ENCODE assay signal across 19 cellular contexts in the genomic region with DNA sequence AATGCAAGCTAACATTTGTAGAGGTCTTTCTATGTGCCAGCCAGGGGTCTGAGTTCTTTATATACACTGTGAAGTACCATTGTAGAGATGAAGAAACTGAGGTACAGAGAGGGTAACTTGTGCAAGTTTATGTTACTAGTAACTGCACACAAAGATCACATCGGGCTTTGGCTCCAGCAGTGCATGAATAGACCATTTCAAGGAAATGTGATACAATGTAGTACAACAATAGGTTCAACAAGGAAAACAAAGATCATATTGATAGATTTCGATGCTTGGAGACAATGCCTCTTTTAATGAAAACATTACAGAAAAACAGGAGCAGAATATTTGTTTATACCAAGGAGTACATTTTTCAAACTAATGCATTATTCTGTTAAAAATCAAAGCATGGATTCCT.
"Had no signal": no experiment of that assay in that cellular context is flagged by ENCODE, and none has a peak within 500 bp of the region (broad histone marks: within the 10 kb centered on the region; RNA-seq: fewer than 3 reads in every experiment).

No MANE protein-coding gene starts in this region.

- H3K9me3 ChIP-seq: spleen, tibial artery had no signal

- DNase-seq: activated CD4-positive, alpha-beta memory T cell treated with anti-CD3 and anti-CD28 coated beads, Interleukin-2, amount 10 ng/mL, durations not matched to agents 7 days and 5 days; activated CD4-positive, alpha-beta T cell treated with anti-CD3 and anti-CD28 coated beads, Interleukin-2, amount 10 ng/mL, durations not matched to agents 24 days and 14 days; activated effector memory CD4-positive, alpha-beta T cell treated with Interleukin-2 at 50 U/mL for 16 hours; activated naive CD4-positive, alpha-beta T cell treated with anti-CD3 and anti-CD28 coated beads for 36 hours; activated T-cell treated with anti-CD3 and anti-CD28 coated beads, Interleukin-2, amount 50 U/mL, for 72 hours; islet precursor cell; left colon; mesenchymal stem cell; naive B cell; spleen; stimulated activated CD4-positive, alpha-beta T cell treated with anti-CD3 and anti-CD28 coated beads, Interleukin-4, amount 100 ng/mL, for 1 hour; stimulated activated naive CD4-positive, alpha-beta T cell; tibial artery had no signal

- H3K79me2 ChIP-seq: parathyroid adenoma had no signal

- H2AFZ ChIP-seq: parathyroid adenoma had no signal

- H3K4me1 ChIP-seq: parathyroid adenoma, spleen, tibial artery had no signal

- H3K27ac ChIP-seq: epithelial cell of prostate, parathyroid adenoma, spleen, tibial artery, VCaP had no signal

- H3K27me3 ChIP-seq: spleen, tibial artery had no signal

- H3K4me3 ChIP-seq: spleen, tibial artery had no signal

- H3K36me3 ChIP-seq: spleen, tibial artery had no signal

- H3K9ac ChIP-seq: parathyroid adenoma had no signal

- ATAC-seq: activated CD4-positive, CD25-positive, alpha-beta regulatory T cell treated with anti-CD3 and anti-CD28 coated beads, Interleukin-2, amount 50 U/mL, for 24 hours; activated T-cell treated with anti-CD3 and anti-CD28 coated beads, Interleukin-2, amount 50 U/mL, for 72 hours; left colon; SK-N-SH treated with all-trans-retinoic acid at 6 μM for 48 hours had no signal

- FAIRE-seq: colon had no signal
